In genomic region chr3:136994772-136995516, GRCh38 we compare ENCODE assay signal across 8 cellular contexts. TPM values are rescaled to one million over a fixed set of nuclear protein-coding genes. Genes with fewer than 3 reads are reported as not detected.
DNase-seq lines count a peak whose midpoint lies in the region; ATAC-seq and TF ChIP-seq lines count a peak whose summit lies in the region.

No MANE protein-coding gene starts in this region.

- TF ChIP-seq CTCF in choroid plexus epithelial cell (conservative IDR thresholded peaks at IDR 0.05; ENCODE audit: low read depth, low read length), result no peak

- POLR2A ChIA-PET in naive thymus-derived CD8-positive, alpha-beta T cell (lab: Charles Lee), result no interaction called here

- H3K4me3 ChIP-seq in choroid plexus epithelial cell (ENCODE audit: low read depth, low read length), result no peak overlapping the region

- H3K27ac Mint-ChIP-seq in naive thymus-derived CD8-positive, alpha-beta T cell, result peak overlapping the region in 2 of 10 donors; percentile 28 to 43

- DNase-seq in Ammon's horn (ENCODE audit: low spot score) (peak; percentile 88), NCI-H1694 (lab: John Stamatoyannopoulos, UW) (peak; percentile 91), choroid plexus epithelial cell (ENCODE audit: low read depth) (peak; percentile 79), midbrain (lab: John Stamatoyannopoulos, UW) (peak; percentile 44), glomerular visceral epithelial cell (ENCODE audit: extremely low spot score) (no peak)
- no peak for DNase-seq in naive thymus-derived CD8-positive, alpha-beta T cell

- H3K4me1 Mint-ChIP-seq in naive thymus-derived CD8-positive, alpha-beta T cell, result peaks cover 2 to 10% (median 7%) of the 10 kb centered on the region in 4 donors

- ATAC-seq in GM18520 (IDR thresholded peaks at IDR 0.05; ENCODE audit: unreplicated experiment) (no peak), HG03039 (IDR thresholded peaks at IDR 0.05; ENCODE audit: unreplicated experiment) (no peak)
- no peak for ATAC-seq in naive thymus-derived CD8-positive, alpha-beta T cell

- no peaks in the 10 kb centered on the region for H3K9me3 Mint-ChIP-seq in naive thymus-derived CD8-positive, alpha-beta T cell

- H3K27me3 Mint-ChIP-seq in naive thymus-derived CD8-positive, alpha-beta T cell, result no peaks in the 10 kb centered on the region

- H3K4me3 Mint-ChIP-seq in naive thymus-derived CD8-positive, alpha-beta T cell, result no peak overlapping the region

- no peaks in the 10 kb centered on the region for H3K36me3 Mint-ChIP-seq in naive thymus-derived CD8-positive, alpha-beta T cell

RNA-seq across cellular contexts. Expression of gene IL20RB, which starts 37.2 kb away (rescaled TPM):
- 1 to 10 TPM; 3.6 to 3.9 TPM for total RNA-seq in naive thymus-derived CD8-positive, alpha-beta T cell
- polyA plus RNA-seq in naive thymus-derived CD8-positive, alpha-beta T cell, result under 1 TPM in 1 of 3 donors, not detected in 2; 0.68 TPM

Comparison
In these comparisons a context has a peak if more than half of its experiments do, and no peak if none do; other contexts are left out.
1. DNase-seq: peak in Ammon's horn (single experiment), NCI-H1694 (single experiment), choroid plexus epithelial cell (single experiment) and midbrain (single experiment); none in naive thymus-derived CD8-positive, alpha-beta T cell (0 of 10) and glomerular visceral epithelial cell (single experiment).